Comparison of ENCODE assay signal across 1 cellular context in genomic region chr1:56576880-56577858, GRCh38.
A peak's percentile ranks its signal among the peaks of the same experiment; 100 is the strongest.
TF ChIP-seq lines count a peak whose summit lies in the region.

No MANE protein-coding gene starts in this region.

TF ChIP-seq in IMR-90, 13 proteins besides CTCF, POLR2A, EP300 and RAD21 (continued from another document):
- TF ChIP-seq USF2 (IDR thresholded peaks at IDR 0.05; ENCODE audit: low read depth, low read length) (no peak), NFE2L2 (IDR thresholded peaks at IDR 0.05; ENCODE audit: low read depth, low read length) (no peak), SMC3 (IDR thresholded peaks at IDR 0.05; ENCODE audit: low read depth, low read length) (peak; percentile 43), FOS (IDR thresholded peaks at IDR 0.05; ENCODE audit: low read depth, low read length) (no peak)
